ENCODE assay signal across 14 cellular contexts in the genomic region with DNA sequence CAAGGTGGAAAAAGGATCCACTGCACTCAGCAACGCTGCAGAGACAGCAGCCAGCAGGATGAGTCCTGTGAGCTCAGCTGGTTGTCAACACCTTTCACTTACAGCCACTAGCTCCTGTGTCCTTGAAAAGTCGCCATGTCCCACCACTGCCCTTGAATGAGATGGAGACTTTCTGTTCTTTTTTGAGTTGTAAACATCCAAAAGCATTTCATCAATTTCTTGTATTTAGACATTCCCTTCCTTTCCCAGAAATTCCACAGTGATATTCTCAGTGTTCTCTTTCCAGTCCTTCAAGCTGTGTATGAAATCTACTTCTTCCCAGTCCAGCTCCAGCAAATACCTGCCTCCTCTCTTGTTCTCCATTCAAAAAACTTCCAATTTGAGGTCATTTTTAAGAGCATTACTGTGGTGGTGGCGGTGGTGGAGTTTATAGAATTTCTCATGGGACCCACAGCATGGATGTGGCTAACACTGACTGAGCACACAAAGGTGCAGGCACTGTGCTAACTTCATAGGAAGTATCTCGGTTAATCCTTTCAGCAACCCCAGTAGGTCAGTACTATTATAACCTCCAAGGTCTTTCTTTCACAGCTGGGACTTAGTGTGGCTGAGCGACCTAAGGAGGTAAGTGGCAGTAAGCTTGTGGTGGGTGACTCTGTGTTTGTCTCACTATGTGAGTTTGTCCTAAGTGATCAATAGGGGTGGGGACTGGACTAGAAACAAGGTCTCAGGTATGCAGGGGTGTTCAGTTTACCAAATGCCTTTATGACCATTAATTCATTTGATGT. TPM values are rescaled to one million over a fixed set of nuclear protein-coding genes. Genes with fewer than 3 reads are reported as not detected.
DNase-seq lines count a peak whose midpoint lies in the region; ATAC-seq and TF ChIP-seq lines count a peak whose summit lies in the region.
"Had no signal": no experiment of that assay in that cellular context is flagged by ENCODE, and none has a peak within 500 bp of the region (broad histone marks: within the 10 kb centered on the region; RNA-seq: fewer than 3 reads in every experiment).

No MANE protein-coding gene starts in this region.

- ATAC-seq in left cardiac atrium (peak; percentile 60 to 62), upper lobe of left lung (ENCODE audit: low FRiP score in 2 of 2) (peak; percentile 19 to 29), HG03045 (IDR thresholded peaks at IDR 0.05; ENCODE audit: unreplicated experiment) (no peak)
- ATAC-seq: activated T-cell treated with anti-CD3 and anti-CD28 coated beads, Interleukin-2, amount 50 U/mL, for 72 hours had no signal

- H3K9me3 Mint-ChIP-seq in nephron = no peaks in the 10 kb centered on the region
- no peaks in the 10 kb centered on the region for H3K9me3 Mint-ChIP-seq in CD4-positive, alpha-beta memory T cell
- H3K9me3 Mint-ChIP-seq: activated T-cell treated with anti-CD3 and anti-CD28 coated beads, Interleukin-2, amount 50 U/mL, for 72 hours had no signal

- intact Hi-C loops in ascending aorta (cut with DNase I) = no loop called here
- intact Hi-C loops in left cardiac atrium (cut with DNase I) = loop anchor here (2.0 to 5.0 kb wide), 2 partner anchors 109 to 232 kb away; no protein-coding TSS in a partner anchor
- intact Hi-C loops in CD4-positive, alpha-beta memory T cell (cut with micrococcal nuclease) = no loop called here

- TF ChIP-seq CTCF in ascending aorta (IDR thresholded peaks at IDR 0.05) (no peak), nephron (IDR thresholded peaks at IDR 0.05; ENCODE audit: unreplicated experiment in 3 of 3) (no peak), upper lobe of left lung (IDR thresholded peaks at IDR 0.05) (no peak)

- POLR2A ChIA-PET in CD4-positive, alpha-beta memory T cell (lab: Charles Lee; ENCODE audit: partially characterized antibody) = no interaction called here

- H3K4me3 Mint-ChIP-seq in nephron = no peak overlapping the region
- no peak overlapping the region for H3K4me3 Mint-ChIP-seq in CD4-positive, alpha-beta memory T cell
- H3K4me3 Mint-ChIP-seq: activated T-cell treated with anti-CD3 and anti-CD28 coated beads, Interleukin-2, amount 50 U/mL, for 72 hours had no signal

- H3K4me1 ChIP-seq in ascending aorta = peaks cover 0 to 16% of the 10 kb centered on the region in 2 donors
- peaks cover 34 to 47% (median 45%) of the 10 kb centered on the region in 4 donors for H3K4me1 ChIP-seq in upper lobe of left lung
- no peaks in the 10 kb centered on the region for H3K4me1 ChIP-seq in CD4-positive, alpha-beta memory T cell (ENCODE audit: insufficient read depth, low read length)

- H3K27ac ChIP-seq in ascending aorta = peak overlapping the region; percentile 73 to 80
- peak overlapping the region; percentile 84 to 87 (median 86) for H3K27ac ChIP-seq in upper lobe of left lung
- no peak overlapping the region for H3K27ac ChIP-seq in CD4-positive, alpha-beta memory T cell (ENCODE audit: low read depth, low read length)
- H3K27ac ChIP-seq: C4-2B had no signal

- peak overlapping the region; percentile 60 to 80 (median 62) for H3K27ac Mint-ChIP-seq in nephron
- no peak overlapping the region for H3K27ac Mint-ChIP-seq in CD4-positive, alpha-beta memory T cell
- H3K27ac Mint-ChIP-seq: activated T-cell treated with anti-CD3 and anti-CD28 coated beads, Interleukin-2, amount 50 U/mL, for 72 hours had no signal

- H3K27me3 ChIP-seq in ascending aorta = no peaks in the 10 kb centered on the region
- H3K27me3 ChIP-seq in upper lobe of left lung = no peaks in the 10 kb centered on the region
- H3K27me3 ChIP-seq in CD4-positive, alpha-beta memory T cell (ENCODE audit: insufficient read depth, low read length) = no peaks in the 10 kb centered on the region

- no peaks in the 10 kb centered on the region for H3K9me3 ChIP-seq in ascending aorta
- H3K9me3 ChIP-seq in upper lobe of left lung = no peaks in the 10 kb centered on the region
- no peaks in the 10 kb centered on the region for H3K9me3 ChIP-seq in CD4-positive, alpha-beta memory T cell (ENCODE audit: control insufficient read depth in 1 of 2, low read length in 2 of 2)

- H3K4me3 ChIP-seq in ascending aorta (no peak overlapping the region), upper lobe of left lung (peak overlapping the region in 2 of 4 donors; percentile 6 to 28)
- H3K4me3 ChIP-seq in CD4-positive, alpha-beta memory T cell (ENCODE audit: low read length in 2 of 2) = no peak overlapping the region

- H3K36me3 ChIP-seq in ascending aorta = no peaks in the 10 kb centered on the region
- H3K36me3 ChIP-seq in upper lobe of left lung = no peaks in the 10 kb centered on the region
- no peaks in the 10 kb centered on the region for H3K36me3 ChIP-seq in CD4-positive, alpha-beta memory T cell (ENCODE audit: insufficient read depth, low read length)

- peak; percentile 40 to 97 (median 86) for TF ChIP-seq EP300 in upper lobe of left lung (IDR thresholded peaks at IDR 0.05)

- WGBS in upper lobe of left lung, 2 donors = 56 to 60% methylated on average over 5 of the region's 5 CpGs

- no peaks in the 10 kb centered on the region for H3K27me3 Mint-ChIP-seq in nephron (ENCODE audit: low read depth)
- peaks cover 0 to 4% of the 10 kb centered on the region in 2 donors for H3K27me3 Mint-ChIP-seq in CD4-positive, alpha-beta memory T cell

- peak in 1 of 4 donors; percentile 26 for TF ChIP-seq POLR2A in upper lobe of left lung (IDR thresholded peaks at IDR 0.05)

- CTCF ChIA-PET in CD4-positive, alpha-beta memory T cell (lab: Charles Lee; ENCODE audit: partially characterized antibody) = interaction anchor here (0.7 kb wide), 1 partner anchor 12 kb away, joined by 3 read pairs; no protein-coding TSS in a partner anchor

- H3K36me3 Mint-ChIP-seq in nephron (ENCODE audit: low read depth) = no peaks in the 10 kb centered on the region
- H3K36me3 Mint-ChIP-seq in CD4-positive, alpha-beta memory T cell = no peaks in the 10 kb centered on the region

- DNase-seq in ascending aorta (ENCODE audit: low spot score in 2 of 2) = no peak
- DNase-seq in left cardiac atrium = peak; percentile 48
- no peak for DNase-seq in upper lobe of left lung
- no peak for DNase-seq in activated effector memory CD4-positive, alpha-beta T cell treated with anti-CD3 and anti-CD28 coated beads, Interleukin-2, amount 50 U/mL, for 16 hours
- DNase-seq in CD4-positive, alpha-beta memory T cell = no peak
- DNase-seq in activated CD4-positive, alpha-beta T cell treated with anti-CD3 and anti-CD28 coated beads for 4 hours = no peak
- DNase-seq: activated CD4-positive, alpha-beta T cell treated with anti-CD3 and anti-CD28 coated beads for 1 hour; activated T-cell treated with anti-CD3 and anti-CD28 coated beads, Interleukin-2, amount 50 U/mL, for 72 hours; KG1; NCI-H1930; stimulated activated CD8-positive, alpha-beta memory T cell treated with anti-CD3 and anti-CD28 coated beads, Interleukin-4, amount 100 ng/mL, for 48 hours had no signal

- H3K4me1 Mint-ChIP-seq in nephron = peaks cover 49% of the 10 kb centered on the region
- H3K4me1 Mint-ChIP-seq in CD4-positive, alpha-beta memory T cell = no peaks in the 10 kb centered on the region

RNA-seq across cellular contexts. Expression of gene GPX3, which starts 15.0 kb away (rescaled TPM):
- total RNA-seq in ascending aorta (2,056 TPM), left cardiac atrium (1,000 to 10,000 TPM; 1,172 to 1,220 TPM), upper lobe of left lung (1,000 to 10,000 TPM in 4 of 6 donors, 100 to 1,000 TPM in 2; 876 to 1,536 (median 1,027) TPM)
- total RNA-seq in CD4-positive, alpha-beta memory T cell = not detected
- polyA plus RNA-seq in CD4-positive, alpha-beta memory T cell = 1 to 10 TPM in 1 of 2 donors, not detected in 1; 1.5 TPM
- total RNA-seq: activated T-cell treated with anti-CD3 and anti-CD28 coated beads, Interleukin-2, amount 50 U/mL, for 72 hours had no signal

Comparison
In these comparisons a context has a peak if more than half of its experiments do, and no peak if none do; other contexts are left out.
1. H3K27ac Mint-ChIP-seq: peak in nephron (3 of 3); none in CD4-positive, alpha-beta memory T cell (0 of 7).
2. RNA of gene GPX3, which starts 15.0 kb away (total RNA-seq): 2,056 TPM in ascending aorta (single experiment), 1,172 to 1,220 TPM in left cardiac atrium and 876 to 1,536 TPM in upper lobe of left lung; not detected in CD4-positive, alpha-beta memory T cell; every median in the first group is over 100 times any median in the second.
3. intact Hi-C loops: an anchor here in left cardiac atrium (2.0 to 5.0 kb wide); none called in ascending aorta and CD4-positive, alpha-beta memory T cell.